In the genomic region with DNA sequence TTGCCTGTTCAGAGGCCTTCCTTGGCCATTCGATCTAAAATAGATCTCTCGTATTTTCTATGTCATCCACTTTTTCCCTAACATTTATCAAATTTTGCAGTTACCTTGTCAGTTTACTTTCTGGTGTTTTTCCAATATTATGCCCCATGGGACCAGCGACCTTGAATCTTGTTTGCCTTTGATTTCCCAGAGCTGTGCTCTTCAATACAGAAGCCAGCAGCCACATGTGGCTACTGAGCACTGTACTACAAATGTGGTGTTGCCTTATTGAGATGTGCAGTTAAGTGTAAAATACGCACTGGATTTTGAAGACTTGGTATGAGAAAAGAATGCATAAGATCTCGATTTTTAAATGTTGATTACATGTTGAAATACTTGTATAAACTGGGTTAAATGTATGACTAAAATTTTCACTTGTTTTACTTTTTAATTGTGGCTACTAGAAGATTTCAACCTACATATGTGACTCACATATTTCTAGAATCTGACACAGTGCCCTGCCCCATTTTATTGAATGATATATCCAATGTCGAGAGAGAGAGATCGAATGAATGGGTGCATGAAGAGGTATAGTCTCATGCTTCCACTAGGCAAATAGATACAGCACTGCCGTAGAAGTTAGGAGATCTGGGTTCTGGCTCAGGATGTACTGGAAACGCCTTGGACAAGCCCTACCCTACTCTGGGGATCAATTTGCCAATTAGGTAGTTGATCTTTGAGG, we compare ENCODE assay signal across 8 cellular contexts. TPM values are rescaled to one million over a fixed set of nuclear protein-coding genes. Genes with fewer than 3 reads are reported as not detected.
DNase-seq lines count a peak whose midpoint lies in the region; ATAC-seq and TF ChIP-seq lines count a peak whose summit lies in the region.

No MANE protein-coding gene starts in this region.

- DNase-seq in AG04449 (ENCODE audit: low read depth, low spot score) (no peak), HFF-Myc (ENCODE audit: extremely low read depth, low read depth) (no peak), immature natural killer cell (no peak), substantia nigra (lab: John Stamatoyannopoulos, UW) (no peak), islet precursor cell (no peak), NCI-H1092 treated with DMSO at 0.1 percent for 48 hours (lab: John Stamatoyannopoulos, UW) (no peak)

- CTCF ChIA-PET in AG04449 (lab: Yijun Ruan, JAX) = interaction anchor here (0.8 to 10.5 kb wide), 6 partner anchors 11 to 254 kb away, joined by 3 to 133 read pairs (median 4); partner anchors contain the start of genes AOC2 and BECN1

- H3K4me3 Mint-ChIP-seq in activated naive CD8-positive, alpha-beta T cell = peak overlapping the region; percentile 87
- peak overlapping the region; percentile 94 to 98 (median 97) for H3K4me3 Mint-ChIP-seq in immature natural killer cell

- no peak for ATAC-seq in GM21381 (IDR thresholded peaks at IDR 0.05; ENCODE audit: unreplicated experiment)

- peak overlapping the region; percentile 67 for H3K27ac ChIP-seq in substantia nigra (ENCODE audit: low read depth, low read length, poor library complexity, severe bottlenecking)

- TF ChIP-seq CTCF in AG04449 (IDR thresholded peaks at IDR 0.05; ENCODE audit: insufficient read depth, low read length, missing control alignments) = no peak
- no peak for TF ChIP-seq CTCF in HFF-Myc (IDR thresholded peaks at IDR 0.05; ENCODE audit: low read depth, low read length, missing control alignments)

- no peaks in the 10 kb centered on the region for H3K36me3 Mint-ChIP-seq in activated naive CD8-positive, alpha-beta T cell
- peaks cover 0 to 1% (median 0%) of the 10 kb centered on the region in 3 donors for H3K36me3 Mint-ChIP-seq in immature natural killer cell

- POLR2A ChIA-PET in AG04449 (lab: Yijun Ruan, JAX) = interaction anchor here (0.8 kb wide), 1 partner anchor 32 kb away, joined by 3 read pairs; no protein-coding TSS in a partner anchor

- H3K27ac Mint-ChIP-seq in activated naive CD8-positive, alpha-beta T cell = peak overlapping the region; percentile 98
- peak overlapping the region; percentile 98 to 99 (median 98) for H3K27ac Mint-ChIP-seq in immature natural killer cell

- no peaks in the 10 kb centered on the region for H3K27me3 Mint-ChIP-seq in activated naive CD8-positive, alpha-beta T cell
- H3K27me3 Mint-ChIP-seq in immature natural killer cell (ENCODE audit: low read depth in 3 of 3) = peaks cover 0 to 17% (median 10%) of the 10 kb centered on the region in 3 donors

- no peaks in the 10 kb centered on the region for H3K9me3 Mint-ChIP-seq in activated naive CD8-positive, alpha-beta T cell (ENCODE audit: low read depth)
- H3K9me3 Mint-ChIP-seq in immature natural killer cell = no peaks in the 10 kb centered on the region

- H3K4me3 ChIP-seq in AG04449 (ENCODE audit: low read depth, low read length) = peak overlapping the region; percentile 94
- peak overlapping the region; percentile 87 for H3K4me3 ChIP-seq in HFF-Myc (replicated peaks; ENCODE audit: low read depth, low read length)

- H3K4me1 Mint-ChIP-seq in activated naive CD8-positive, alpha-beta T cell (ENCODE audit: low read depth) = peaks cover 22% of the 10 kb centered on the region
- H3K4me1 Mint-ChIP-seq in immature natural killer cell = peaks cover 23 to 24% of the 10 kb centered on the region in 2 donors

RNA-seq across cellular contexts. Expression of gene PSME3, which starts 0.8 kb away (rescaled TPM):
- polyA plus RNA-seq in immature natural killer cell = 100 to 1,000 TPM; 122 to 200 (median 161) TPM

RNA-seq across cellular contexts. Expression of gene BECN1, which starts 8.3 kb away (rescaled TPM):
- 100 to 1,000 TPM in 2 of 3 donors, 10 to 100 TPM in 1; 97.6 to 163 (median 135) TPM for polyA plus RNA-seq in immature natural killer cell

RNA-seq across cellular contexts. Expression of gene AOC2, which starts 12.0 kb away (rescaled TPM):
- under 1 TPM in 1 of 3 donors, not detected in 2; 0.12 TPM for polyA plus RNA-seq in immature natural killer cell

RNA-seq across cellular contexts. Expression of gene AOC3, which starts 18.6 kb away (rescaled TPM):
- not detected for polyA plus RNA-seq in immature natural killer cell

RNA-seq across cellular contexts. Expression of gene CNTD1, which starts 33.7 kb away (rescaled TPM):
- under 1 TPM in 2 of 3 donors, not detected in 1; 0.10 to 0.40 TPM for polyA plus RNA-seq in immature natural killer cell
